Comparison of ENCODE assay signal across 20 cellular contexts in genomic region chr3:181534881-181535280, GRCh38.
DNase-seq lines count a peak whose midpoint lies in the region; ATAC-seq, FAIRE-seq and TF ChIP-seq lines count a peak whose summit lies in the region.
"Had no signal": no experiment of that assay in that cellular context is flagged by ENCODE, and none has a peak within 500 bp of the region (broad histone marks: within the 10 kb centered on the region; RNA-seq: fewer than 3 reads in every experiment).

No MANE protein-coding gene starts in this region.

- peaks cover 12% of the 10 kb centered on the region for H3K4me1 ChIP-seq in GM23338 (ENCODE audit: insufficient read depth)
- no peaks in the 10 kb centered on the region for H3K4me1 ChIP-seq in mesendoderm (ENCODE audit: control insufficient read depth, low read depth, low read length)
- H3K4me1 ChIP-seq in A673 (ENCODE audit: insufficient read depth, low read length, poor library complexity, severe bottlenecking): no peaks in the 10 kb centered on the region
- H3K4me1 ChIP-seq: A549, Caco-2 had no signal

- no peak for FAIRE-seq in HTR-8/SVneo (lab: Jason Lieb, UNC)
- FAIRE-seq: A549, H1 had no signal

- DNase-seq in GM23338 (ENCODE audit: low spot score) (no peak), NCI-H2227 (lab: John Stamatoyannopoulos, UW; ENCODE audit: unreplicated experiment) (peak; percentile 84), WTC11 (ENCODE audit: low spot score) (no peak), mesendoderm (peak; percentile 6), A673 (ENCODE audit: low spot score) (no peak), HTR-8/SVneo (ENCODE audit: insufficient read length, low spot score) (no peak), left cardiac atrium (no peak), iPS-NIHi11 (ENCODE audit: low spot score) (no peak)
- DNase-seq: Caco-2, DMS153, EL, HFFc6, MM.1S, NCI-H1092 treated with DMSO at 0.1 percent for 48 hours, NCI-H1694 treated with DMSO at 0.1 percent for 48 hours, NCI-H748 treated with DMSO at 0.1 percent for 48 hours had no signal

- H3K27me3 Mint-ChIP-seq in GM23338 (ENCODE audit: insufficient read depth, low read depth, poor library complexity): no peaks in the 10 kb centered on the region
- H3K27me3 Mint-ChIP-seq in WTC11 (ENCODE audit: low read depth): no peaks in the 10 kb centered on the region

- H3K9me3 Mint-ChIP-seq in GM23338 (no peaks in the 10 kb centered on the region), WTC11 (no peaks in the 10 kb centered on the region)

- H3K18ac ChIP-seq in mesendoderm (ENCODE audit: low read length): no peak overlapping the region

- H3K79me2 ChIP-seq in GM23338 (replicated peaks; ENCODE audit: insufficient read depth) (no peaks in the 10 kb centered on the region), mesendoderm (ENCODE audit: control insufficient read depth, insufficient read depth, low read length) (no peaks in the 10 kb centered on the region)

- no peak overlapping the region for H2BK5ac ChIP-seq in mesendoderm (ENCODE audit: low read length)

- WGBS in mesendoderm (ENCODE audit: extremely low coverage, insufficient coverage, low lambda C conversion rate): no CpG with 5 or more reads among the region's 3 CpGs

- H4K5ac ChIP-seq in mesendoderm (ENCODE audit: low read length): no peak overlapping the region

- H2BK15ac ChIP-seq in mesendoderm (replicated peaks; ENCODE audit: low read depth): no peak overlapping the region

- ATAC-seq in GM23338 (no peak; the same call in 2 of the 3 replicates), WTC11 (peak; percentile 24; the same call in 1 of the 2 replicates), left cardiac atrium (no peak)
- ATAC-seq: A549, Right ventricle myocardium inferior had no signal

- no peaks in the 10 kb centered on the region for H3K79me1 ChIP-seq in mesendoderm (ENCODE audit: low read length)

- CTCF ChIA-PET in WTC11 (lab: Charles Lee): no interaction called here
- CTCF ChIA-PET in A673 (lab: Charles Lee): no interaction called here

- peak overlapping the region; percentile 16; the same call in 1 of the 2 replicates for H3K4me2 ChIP-seq in GM23338
- no peak overlapping the region for H3K4me2 ChIP-seq in mesendoderm (ENCODE audit: low read length)
- H3K4me2 ChIP-seq: A549 had no signal

- H3K27ac ChIP-seq in GM23338 (ENCODE audit: low read depth) (no peak overlapping the region), mesendoderm (ENCODE audit: low read depth, low read length) (no peak overlapping the region), A673 (ENCODE audit: low read depth, low read length, poor library complexity, severe bottlenecking) (no peak overlapping the region)
- H3K27ac ChIP-seq: A549, SK-N-MC had no signal

- H3K4me3 ChIP-seq in GM23338 (no peak overlapping the region), mesendoderm (ENCODE audit: low read length) (no peak overlapping the region), A673 (ENCODE audit: low read depth, low read length, poor library complexity, severe bottlenecking) (no peak overlapping the region)
- H3K4me3 ChIP-seq: A549, SK-N-MC had no signal

- no peak overlapping the region for H3K9ac ChIP-seq in mesendoderm (ENCODE audit: low read length)

- no TSS peak for BruUV-seq in A673 (replicated peaks; lab: Mats Ljungman, UMichigan)

- no peaks in the 10 kb centered on the region for H3K36me3 Mint-ChIP-seq in GM23338 (ENCODE audit: low read depth)
- no peaks in the 10 kb centered on the region for H3K36me3 Mint-ChIP-seq in WTC11

- H3K36me3 ChIP-seq in GM23338 (ENCODE audit: insufficient read depth) (no peaks in the 10 kb centered on the region), mesendoderm (ENCODE audit: control insufficient read depth, insufficient read depth, low read length) (no peaks in the 10 kb centered on the region), A673 (ENCODE audit: insufficient read depth, low read length, poor library complexity, severe bottlenecking) (no peaks in the 10 kb centered on the region)

- H3K4me1 Mint-ChIP-seq in GM23338: peaks cover 18% of the 10 kb centered on the region
- H3K4me1 Mint-ChIP-seq in WTC11: peaks cover 21% of the 10 kb centered on the region

- no peak overlapping the region for H3K23ac ChIP-seq in mesendoderm (ENCODE audit: low read length)

- no peak overlapping the region for H3K4ac ChIP-seq in mesendoderm (ENCODE audit: low read depth, low read length)

- H3F3A ChIP-seq in GM23338 (replicated peaks; ENCODE audit: low read depth): no peaks in the 10 kb centered on the region

- no peak overlapping the region for H2BK120ac ChIP-seq in mesendoderm (ENCODE audit: low read depth, low read length)

- TF ChIP-seq CTCF in GM23338 (conservative IDR thresholded peaks at IDR 0.05; ENCODE audit: low read depth in 2 of 2): no peak
- TF ChIP-seq CTCF in WTC11 (IDR thresholded peaks at IDR 0.05): no peak
- TF ChIP-seq CTCF in A673 (conservative IDR thresholded peaks at IDR 0.05; ENCODE audit: low read depth, low read length): no peak

- no peak overlapping the region for H2AFZ ChIP-seq in GM23338

- H4K20me1 ChIP-seq in GM23338 (replicated peaks; ENCODE audit: insufficient read depth): no peaks in the 10 kb centered on the region

- no peak overlapping the region for H2AK5ac ChIP-seq in mesendoderm (ENCODE audit: low read length)

- POLR2A ChIA-PET in WTC11 (lab: Charles Lee): no interaction called here
- POLR2A ChIA-PET in A673 (lab: Charles Lee; ENCODE audit: low non-redundant PET): no interaction called here

- no peaks in the 10 kb centered on the region for H3K9me2 ChIP-seq in GM23338 (ENCODE audit: insufficient read depth)

- H3K27me3 ChIP-seq in GM23338 (ENCODE audit: insufficient read depth): no peaks in the 10 kb centered on the region
- H3K27me3 ChIP-seq in mesendoderm (ENCODE audit: insufficient read depth, low read length, poor library complexity): no peaks in the 10 kb centered on the region
- peaks cover 20% of the 10 kb centered on the region for H3K27me3 ChIP-seq in A673 (replicated peaks; ENCODE audit: insufficient read depth, low read depth, low read length, poor library complexity)

- H3K4me3 Mint-ChIP-seq in GM23338 (no peak overlapping the region), WTC11 (no peak overlapping the region)
- H3K4me3 Mint-ChIP-seq: HFFc6 had no signal

- no peak overlapping the region for H4K8ac ChIP-seq in mesendoderm (ENCODE audit: low read depth, low read length)

- no peak overlapping the region for H3K56ac ChIP-seq in mesendoderm (ENCODE audit: low read length)

- no peaks in the 10 kb centered on the region for H3K9me3 ChIP-seq in A673 (ENCODE audit: low read depth, low read length, poor library complexity, severe bottlenecking)
- H3K9me3 ChIP-seq: A549, Caco-2 had no signal

- intact Hi-C loops in A673 (cut with micrococcal nuclease; ENCODE audit: unreplicated experiment): no loop called here
- intact Hi-C loops in left cardiac atrium (cut with DNase I): no loop called here

- H3K27ac Mint-ChIP-seq in GM23338 (no peak overlapping the region), WTC11 (no peak overlapping the region; the same call in 1 of the 2 replicates)
- H3K27ac Mint-ChIP-seq: HFFc6 had no signal

TF ChIP-seq in GM23338, 12 proteins besides CTCF, POLR2A, EP300 and RAD21 (continues in another document):
- TF ChIP-seq, protein P1, sequence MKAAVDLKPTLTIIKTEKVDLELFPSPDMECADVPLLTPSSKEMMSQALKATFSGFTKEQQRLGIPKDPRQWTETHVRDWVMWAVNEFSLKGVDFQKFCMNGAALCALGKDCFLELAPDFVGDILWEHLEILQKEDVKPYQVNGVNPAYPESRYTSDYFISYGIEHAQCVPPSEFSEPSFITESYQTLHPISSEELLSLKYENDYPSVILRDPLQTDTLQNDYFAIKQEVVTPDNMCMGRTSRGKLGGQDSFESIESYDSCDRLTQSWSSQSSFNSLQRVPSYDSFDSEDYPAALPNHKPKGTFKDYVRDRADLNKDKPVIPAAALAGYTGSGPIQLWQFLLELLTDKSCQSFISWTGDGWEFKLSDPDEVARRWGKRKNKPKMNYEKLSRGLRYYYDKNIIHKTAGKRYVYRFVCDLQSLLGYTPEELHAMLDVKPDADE (IDR thresholded peaks at IDR 0.05): no peak
- TF ChIP-seq NANOG (IDR thresholded peaks at IDR 0.05; ENCODE audit: borderline replicate concordance) (no peak), POLR2AphosphoS5 (IDR thresholded peaks at IDR 0.05; ENCODE audit: low read depth) (no peak), JUNB (IDR thresholded peaks at IDR 0.05; ENCODE audit: unreplicated experiment) (no peak)

TF ChIP-seq in WTC11, 78 proteins besides CTCF, POLR2A, EP300 and RAD21 (continues in another document):
- TF ChIP-seq, protein P2, sequence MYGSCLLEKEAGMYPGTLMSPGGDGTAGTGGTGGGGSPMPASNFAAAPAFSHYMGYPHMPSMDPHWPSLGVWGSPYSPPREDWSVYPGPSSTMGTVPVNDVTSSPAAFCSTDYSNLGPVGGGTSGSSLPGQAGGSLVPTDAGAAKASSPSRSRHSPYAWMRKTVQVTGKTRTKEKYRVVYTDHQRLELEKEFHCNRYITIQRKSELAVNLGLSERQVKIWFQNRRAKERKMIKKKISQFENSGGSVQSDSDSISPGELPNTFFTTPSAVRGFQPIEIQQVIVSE (CRISPR knock-in tag; IDR thresholded peaks at IDR 0.05; ENCODE audit: borderline replicate concordance): no peak
- TF ChIP-seq NFATC4 (CRISPR knock-in tag; IDR thresholded peaks at IDR 0.05): no peak
- TF ChIP-seq, protein P3, sequence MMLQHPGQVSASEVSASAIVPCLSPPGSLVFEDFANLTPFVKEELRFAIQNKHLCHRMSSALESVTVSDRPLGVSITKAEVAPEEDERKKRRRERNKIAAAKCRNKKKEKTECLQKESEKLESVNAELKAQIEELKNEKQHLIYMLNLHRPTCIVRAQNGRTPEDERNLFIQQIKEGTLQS (CRISPR knock-in tag; conservative IDR thresholded peaks at IDR 0.05): no peak
- no peak for TF ChIP-seq PREB (CRISPR knock-in tag; IDR thresholded peaks at IDR 0.05; ENCODE audit: borderline replicate concordance)
- no peak for TF ChIP-seq GABPB1 (CRISPR knock-in tag; IDR thresholded peaks at IDR 0.05)
- no peak for TF ChIP-seq TEAD4 (CRISPR knock-in tag; IDR thresholded peaks at IDR 0.05)
- no peak for TF ChIP-seq SP1 (CRISPR knock-in tag; conservative IDR thresholded peaks at IDR 0.05)
- no peak for TF ChIP-seq SMAD4 (CRISPR knock-in tag; IDR thresholded peaks at IDR 0.05)

Comparison
In these comparisons a context has a peak if more than half of its experiments do, and no peak if none do; other contexts are left out.
1. DNase-seq: peak in NCI-H2227 (single experiment) and mesendoderm (single experiment); none in GM23338 (single experiment), WTC11 (single experiment), A673 (single experiment), HTR-8/SVneo (single experiment), left cardiac atrium (single experiment) and iPS-NIHi11 (single experiment).